24 cellular contexts compared by ENCODE assay signal in the genomic region with DNA sequence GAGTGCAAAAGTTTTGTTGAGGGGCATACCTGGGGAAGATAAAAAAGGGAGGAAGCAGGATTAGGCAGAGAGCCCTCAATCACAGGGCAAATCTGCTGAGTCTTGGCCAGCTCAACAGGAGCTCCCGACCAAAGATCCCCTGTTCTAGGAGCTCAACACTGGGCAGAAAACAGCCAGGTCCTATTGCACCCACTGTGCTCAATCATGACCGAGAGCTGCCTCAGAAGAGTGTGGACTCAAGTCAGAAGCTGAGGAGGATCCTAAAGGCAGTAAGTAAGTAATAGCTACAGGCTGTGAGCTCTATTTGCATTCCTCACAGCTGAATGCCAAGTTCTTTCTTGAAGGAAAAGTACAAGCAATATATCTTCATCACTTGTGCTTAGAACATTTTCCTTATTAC.
DNase-seq lines count a peak whose midpoint lies in the region; ATAC-seq, FAIRE-seq and TF ChIP-seq lines count a peak whose summit lies in the region.
"Had no signal": no experiment of that assay in that cellular context is flagged by ENCODE, and none has a peak within 500 bp of the region (broad histone marks: within the 10 kb centered on the region; RNA-seq: fewer than 3 reads in every experiment).

No MANE protein-coding gene starts in this region.

- H3K27ac Mint-ChIP-seq in MCF 10A (ENCODE audit: low read depth, unreplicated experiment) = no peak overlapping the region
- H3K27ac Mint-ChIP-seq: CD4-positive, CD25-positive, alpha-beta regulatory T cell; IgD-negative memory B cell had no signal

- H3K9me3 ChIP-seq in H1 (ENCODE audit: insufficient read depth in 2 of 2, low read depth in 1 of 2, low read length in 1 of 2) (no peaks in the 10 kb centered on the region), keratinocyte (ENCODE audit: control insufficient read depth, low read depth, low read length) (no peaks in the 10 kb centered on the region)
- H3K9me3 ChIP-seq: BE2C had no signal

- H3K27ac ChIP-seq in H1 (ENCODE audit: low read depth, low read length) (no peak overlapping the region), keratinocyte (ENCODE audit: control insufficient read depth, insufficient read depth, low read length) (no peak overlapping the region)
- H3K27ac ChIP-seq: 22Rv1, KMS-11 had no signal

- H3K18ac ChIP-seq in H1 (ENCODE audit: extremely low read depth, low read length) = 0 out of 2 replicates have a peak overlapping the region, but pooled peaks have one; percentile 34

- H2BK12ac ChIP-seq in H1 (ENCODE audit: low read depth, low read length) = peak overlapping the region; percentile 18; the same call in 1 of the 2 replicates

- H3K9ac ChIP-seq in H1 (replicated peaks in 1 of 4; ENCODE audit: extremely low read depth in 1 of 4, low read depth in 3 of 4, low read length in 3 of 4) (no peak overlapping the region), keratinocyte (ENCODE audit: control insufficient read depth, extremely low read depth, insufficient read depth, low read length) (no peak overlapping the region)
- H3K9ac ChIP-seq: KMS-11 had no signal

- TF ChIP-seq CTCF in MCF 10A (IDR thresholded peaks at IDR 0.05; ENCODE audit: unreplicated experiment) (no peak), H1 (IDR thresholded peaks at IDR 0.05; ENCODE audit: control extremely low read depth in 1 of 3, insufficient read depth in 1 of 3, low read depth in 1 of 3, low read length in 3 of 3) (no peak), keratinocyte (optimal IDR thresholded peaks at IDR 0.05 in 1 of 3, IDR thresholded peaks at IDR 0.05 in 1 of 3, conservative IDR thresholded peaks at IDR 0.05 in 1 of 3; ENCODE audit: extremely low read depth in 1 of 3, insufficient read depth in 2 of 3, low read length in 3 of 3) (no peak), omental fat pad (IDR thresholded peaks at IDR 0.05) (no peak), lower leg skin (IDR thresholded peaks at IDR 0.05) (no peak)

- WGBS in H1 (ENCODE audit: extremely low coverage in 1 of 2, insufficient coverage in 1 of 2, insufficient read length in 1 of 2, insufficient replicate concordance in 2 of 2, low coverage in 1 of 2, low lambda C conversion rate in 2 of 2, missing lambda C conversion rate in 1 of 2), 2 experiments = 68% methylated on average over 2 of the region's 2 CpGs; no CpG with 5 or more reads in 1 of the 2 experiments
- 49 to 58% methylated on average over 2 of the region's 2 CpGs for WGBS in lower leg skin, 2 donors

- no peaks in the 10 kb centered on the region for H3K9me1 ChIP-seq in keratinocyte (ENCODE audit: control insufficient read depth, extremely low read depth, insufficient read depth, low read length)

- no peaks in the 10 kb centered on the region for H3K79me2 ChIP-seq in H1 (ENCODE audit: control insufficient read depth in 1 of 2, insufficient read depth in 2 of 2, low read length in 2 of 2)
- H3K79me2 ChIP-seq in keratinocyte (ENCODE audit: control insufficient read depth, insufficient read depth, low read length) = no peaks in the 10 kb centered on the region

- H2BK120ac ChIP-seq in H1 (replicated peaks; ENCODE audit: low read depth, low read length) = no peak overlapping the region

- peak; percentile 41 for ATAC-seq in omental fat pad (ENCODE audit: low FRiP score)

- dilution Hi-C loops in keratinocyte (cut with MboI; ENCODE audit: extremely low pct_ligation_motif_present, low sequenced_read_pairs) = no loop called here

- FAIRE-seq in H1 (lab: Jason Lieb, UNC) (no peak), keratinocyte (lab: Jason Lieb, UNC) (peak; percentile 67)
- FAIRE-seq: D721Med, GM19239 had no signal

- H3K4ac ChIP-seq in H1 (replicated peaks; ENCODE audit: insufficient read length, low read depth, low read length) = no peak overlapping the region

- in situ Hi-C loops in T47D (cut with HindIII; ENCODE audit: low pct_unique_long_range_greater_than_20kb, low sequenced_read_pairs) = no loop called here

- POLR2A ChIA-PET in MCF 10A (lab: Yijun Ruan, JAX) (interaction anchor here (0.6 kb wide), 1 partner anchor 611 kb away, joined by 3 read pairs; no protein-coding TSS in a partner anchor), H1 (lab: Charles Lee; ENCODE audit: partially characterized antibody) (interaction anchor here (1.2 kb wide), 1 partner anchor 16 kb away, joined by 3 read pairs; no protein-coding TSS in a partner anchor)

- 0 out of 2 replicates have a peak overlapping the region, but pooled peaks have one; percentile 77 for H2AFZ ChIP-seq in H1 (ENCODE audit: low read length)
- H2AFZ ChIP-seq in keratinocyte (ENCODE audit: control insufficient read depth, low read length) = peak overlapping the region; percentile 38

- H2BK5ac ChIP-seq in H1 (ENCODE audit: low read depth, low read length) = no peak overlapping the region; the same call in 1 of the 2 replicates

- no peak overlapping the region for H2AK5ac ChIP-seq in H1 (ENCODE audit: low read depth, low read length)

- 0 out of 2 replicates have a peak overlapping the region, but pooled peaks have one; percentile 52 for H2BK20ac ChIP-seq in H1 (ENCODE audit: low read length)

- no peak overlapping the region for H3K4me2 ChIP-seq in H1 (ENCODE audit: insufficient read depth in 1 of 2, low read depth in 2 of 2, low read length in 2 of 2)
- H3K4me2 ChIP-seq in keratinocyte (ENCODE audit: control insufficient read depth, extremely low read depth, insufficient read depth, low read depth, low read length) = no peak overlapping the region
- H3K4me2 ChIP-seq: KMS-11 had no signal

- no peaks in the 10 kb centered on the region for H4K20me1 ChIP-seq in H1 (replicated peaks in 1 of 2; ENCODE audit: control insufficient read depth in 1 of 2, insufficient read depth in 2 of 2, low read length in 2 of 2)
- H4K20me1 ChIP-seq in keratinocyte (ENCODE audit: control insufficient read depth, extremely low read depth, insufficient read depth, low read length) = no peaks in the 10 kb centered on the region

- H3K36me3 ChIP-seq in H1 (ENCODE audit: control insufficient read depth in 2 of 4, insufficient read depth in 4 of 4, low read length in 3 of 4) (no peaks in the 10 kb centered on the region; a peak in 1 of 8 replicates), keratinocyte (ENCODE audit: control insufficient read depth in 2 of 2, extremely low read depth in 1 of 2, insufficient read depth in 2 of 2, low read length in 2 of 2) (no peaks in the 10 kb centered on the region), H7 (replicated peaks; ENCODE audit: control insufficient read depth, insufficient read depth, low read length) (no peaks in the 10 kb centered on the region)
- H3K36me3 ChIP-seq: BE2C had no signal

- peaks cover 8% of the 10 kb centered on the region for H3K4me1 Mint-ChIP-seq in MCF 10A (ENCODE audit: insufficient read depth, unreplicated experiment)
- H3K4me1 Mint-ChIP-seq: CD4-positive, CD25-positive, alpha-beta regulatory T cell had no signal

- H2BK15ac ChIP-seq in H1 (ENCODE audit: low read length) = no peak overlapping the region

- H3K9me3 Mint-ChIP-seq in MCF 10A (ENCODE audit: unreplicated experiment) = no peaks in the 10 kb centered on the region

- intact Hi-C loops in MCF 10A (cut with micrococcal nuclease) (no loop called here), lower leg skin (cut with DNase I; ENCODE audit: low total_unique reads) (no loop called here)

- no peak overlapping the region for H3K4me3 Mint-ChIP-seq in MCF 10A (ENCODE audit: unreplicated experiment)
- H3K4me3 Mint-ChIP-seq: CD4-positive, CD25-positive, alpha-beta regulatory T cell; IgD-negative memory B cell had no signal

- H3K4me1 ChIP-seq in H1 (replicated peaks in 1 of 4; ENCODE audit: control insufficient read depth in 3 of 4, insufficient read depth in 4 of 4, low read length in 3 of 4) = peaks cover 0 to 7% (median 1%) of the 10 kb centered on the region in 4 experiments; a peak in 3 of 7 replicates
- peaks cover 8% of the 10 kb centered on the region for H3K4me1 ChIP-seq in keratinocyte (ENCODE audit: control insufficient read depth, extremely low read depth, insufficient read depth, low read length)

- DNase-seq in T47D (ENCODE audit: low read depth in 1 of 2, low spot score in 1 of 2) (peak; percentile 21 to 26), MCF 10A (ENCODE audit: unreplicated experiment) (no peak), H1 (ENCODE audit: low read depth in 1 of 2, low spot score in 2 of 2) (no peak), keratinocyte (ENCODE audit: low read depth, low spot score) (no peak), omental fat pad (ENCODE audit: low spot score) (no peak), CD1c-positive myeloid dendritic cell (ENCODE audit: extremely low spot score) (no peak), H7 (no peak), lower leg skin (ENCODE audit: low spot score in 2 of 2) (no peak)
- DNase-seq: BE2C; CD4-positive, CD25-positive, alpha-beta regulatory T cell; DMS53; HCEC 1CT; NCI-H1048; NCI-H1694; NCI-H2029 treated with DMSO at 0.1 percent for 48 hours; NCI-H2227 treated with DMSO at 0.1 percent for 48 hours; NCI-H526 treated with DMSO at 0.1 percent for 48 hours; RPMI8226; SHP77 had no signal

- H3K27me3 Mint-ChIP-seq in MCF 10A (ENCODE audit: insufficient read depth, unreplicated experiment) = no peaks in the 10 kb centered on the region
- H3K27me3 Mint-ChIP-seq: IgD-negative memory B cell had no signal

- H3K56ac ChIP-seq in H1 (replicated peaks; ENCODE audit: insufficient read length, low read depth, low read length) = no peak overlapping the region

- H3K36me3 Mint-ChIP-seq in MCF 10A (ENCODE audit: insufficient read depth, unreplicated experiment) = no peaks in the 10 kb centered on the region
- H3K36me3 Mint-ChIP-seq: CD4-positive, CD25-positive, alpha-beta regulatory T cell; IgD-negative memory B cell had no signal

- no peak overlapping the region for H4K5ac ChIP-seq in H1 (ENCODE audit: insufficient read length, low read depth, low read length)

- TF ChIP-seq POLR2A in H1 (IDR thresholded peaks at IDR 0.05; ENCODE audit: control extremely low read depth in 1 of 2, low read depth in 2 of 2, low read length in 2 of 2) (no peak), lower leg skin (IDR thresholded peaks at IDR 0.05) (no peak)

- H4K8ac ChIP-seq in H1 (ENCODE audit: extremely low read depth, insufficient read depth, low read length) = no peak overlapping the region

- H3K14ac ChIP-seq in H1 (ENCODE audit: insufficient read length) = no peak overlapping the region

- no peak overlapping the region for H3K23ac ChIP-seq in H1 (ENCODE audit: insufficient read length)

- no peak for TF ChIP-seq RAD21 in H1 (IDR thresholded peaks at IDR 0.05 in 1 of 2, conservative IDR thresholded peaks at IDR 0.05 in 1 of 2; ENCODE audit: low read depth in 2 of 2, low read length in 2 of 2)

- H3K4me3 ChIP-seq in H1 (ENCODE audit: extremely low read depth in 1 of 4, insufficient read depth in 2 of 4, low read depth in 3 of 4, low read length in 4 of 4) = no peak overlapping the region
- no peak overlapping the region for H3K4me3 ChIP-seq in keratinocyte (ENCODE audit: control insufficient read depth in 2 of 3, extremely low read depth in 1 of 3, insufficient read depth in 2 of 3, low read depth in 1 of 3, low read length in 3 of 3)
- no peak overlapping the region for H3K4me3 ChIP-seq in H7 (ENCODE audit: insufficient read depth, low read depth, low read length)
- no peak overlapping the region for H3K4me3 ChIP-seq in lower leg skin (ENCODE audit: low read depth, poor library complexity, severe bottlenecking)

- no peak overlapping the region for H4K91ac ChIP-seq in H1 (replicated peaks; ENCODE audit: insufficient read length, low read length)

- CTCF ChIA-PET in MCF 10A (lab: Yijun Ruan, JAX) = interaction anchor here (0.6 to 1.1 kb wide), 3 partner anchors 97 to 576 kb away, joined by 3 to 5 read pairs (median 3); no protein-coding TSS in a partner anchor
- CTCF ChIA-PET in H1 (lab: Charles Lee; ENCODE audit: partially characterized antibody) = interaction anchor here (0.8 to 1.6 kb wide), 3 partner anchors 12 to 80 kb away, joined by 3 to 5 read pairs (median 3); no protein-coding TSS in a partner anchor

- no TSS peak for BruUV-seq in MCF 10A (replicated peaks; lab: Mats Ljungman, UMichigan)

- H3K79me1 ChIP-seq in H1 (ENCODE audit: low read depth, low read length) = no peaks in the 10 kb centered on the region

- H3K27me3 ChIP-seq in H1 (replicated peaks in 1 of 4; ENCODE audit: control insufficient read depth in 3 of 4, extremely low read depth in 1 of 4, insufficient read depth in 3 of 4, low read length in 3 of 4) (no peaks in the 10 kb centered on the region), keratinocyte (ENCODE audit: control insufficient read depth, extremely low read depth, insufficient read depth, low read length) (no peaks in the 10 kb centered on the region), H7 (ENCODE audit: control insufficient read depth, insufficient read depth, low read length) (no peaks in the 10 kb centered on the region)
- H3K27me3 ChIP-seq: BE2C had no signal

- TF ChIP-seq EP300 in H1 (IDR thresholded peaks at IDR 0.05; ENCODE audit: borderline replicate concordance in 1 of 2, low read depth in 2 of 2, low read length in 2 of 2) = no peak

- H3K23me2 ChIP-seq in H1 (ENCODE audit: low read depth, low read length) = no peaks in the 10 kb centered on the region; the same call in 1 of the 2 replicates

Comparison
In these comparisons a context has a peak if more than half of its experiments do, and no peak if none do; other contexts are left out.
1. DNase-seq: peak in T47D (2 of 2); none in MCF 10A (single experiment), H1 (0 of 2), keratinocyte (single experiment), omental fat pad (single experiment), CD1c-positive myeloid dendritic cell (single experiment), H7 (single experiment) and lower leg skin (0 of 2).